1 cellular context compared by ENCODE assay signal in genomic region chr5:93578813-93579560, GRCh38.
TF ChIP-seq lines count a peak whose summit lies in the region.

No MANE protein-coding gene starts in this region.

TF ChIP-seq in GM23338, 12 proteins besides CTCF, POLR2A, EP300 and RAD21 (continued from another document):
- TF ChIP-seq, protein P1, sequence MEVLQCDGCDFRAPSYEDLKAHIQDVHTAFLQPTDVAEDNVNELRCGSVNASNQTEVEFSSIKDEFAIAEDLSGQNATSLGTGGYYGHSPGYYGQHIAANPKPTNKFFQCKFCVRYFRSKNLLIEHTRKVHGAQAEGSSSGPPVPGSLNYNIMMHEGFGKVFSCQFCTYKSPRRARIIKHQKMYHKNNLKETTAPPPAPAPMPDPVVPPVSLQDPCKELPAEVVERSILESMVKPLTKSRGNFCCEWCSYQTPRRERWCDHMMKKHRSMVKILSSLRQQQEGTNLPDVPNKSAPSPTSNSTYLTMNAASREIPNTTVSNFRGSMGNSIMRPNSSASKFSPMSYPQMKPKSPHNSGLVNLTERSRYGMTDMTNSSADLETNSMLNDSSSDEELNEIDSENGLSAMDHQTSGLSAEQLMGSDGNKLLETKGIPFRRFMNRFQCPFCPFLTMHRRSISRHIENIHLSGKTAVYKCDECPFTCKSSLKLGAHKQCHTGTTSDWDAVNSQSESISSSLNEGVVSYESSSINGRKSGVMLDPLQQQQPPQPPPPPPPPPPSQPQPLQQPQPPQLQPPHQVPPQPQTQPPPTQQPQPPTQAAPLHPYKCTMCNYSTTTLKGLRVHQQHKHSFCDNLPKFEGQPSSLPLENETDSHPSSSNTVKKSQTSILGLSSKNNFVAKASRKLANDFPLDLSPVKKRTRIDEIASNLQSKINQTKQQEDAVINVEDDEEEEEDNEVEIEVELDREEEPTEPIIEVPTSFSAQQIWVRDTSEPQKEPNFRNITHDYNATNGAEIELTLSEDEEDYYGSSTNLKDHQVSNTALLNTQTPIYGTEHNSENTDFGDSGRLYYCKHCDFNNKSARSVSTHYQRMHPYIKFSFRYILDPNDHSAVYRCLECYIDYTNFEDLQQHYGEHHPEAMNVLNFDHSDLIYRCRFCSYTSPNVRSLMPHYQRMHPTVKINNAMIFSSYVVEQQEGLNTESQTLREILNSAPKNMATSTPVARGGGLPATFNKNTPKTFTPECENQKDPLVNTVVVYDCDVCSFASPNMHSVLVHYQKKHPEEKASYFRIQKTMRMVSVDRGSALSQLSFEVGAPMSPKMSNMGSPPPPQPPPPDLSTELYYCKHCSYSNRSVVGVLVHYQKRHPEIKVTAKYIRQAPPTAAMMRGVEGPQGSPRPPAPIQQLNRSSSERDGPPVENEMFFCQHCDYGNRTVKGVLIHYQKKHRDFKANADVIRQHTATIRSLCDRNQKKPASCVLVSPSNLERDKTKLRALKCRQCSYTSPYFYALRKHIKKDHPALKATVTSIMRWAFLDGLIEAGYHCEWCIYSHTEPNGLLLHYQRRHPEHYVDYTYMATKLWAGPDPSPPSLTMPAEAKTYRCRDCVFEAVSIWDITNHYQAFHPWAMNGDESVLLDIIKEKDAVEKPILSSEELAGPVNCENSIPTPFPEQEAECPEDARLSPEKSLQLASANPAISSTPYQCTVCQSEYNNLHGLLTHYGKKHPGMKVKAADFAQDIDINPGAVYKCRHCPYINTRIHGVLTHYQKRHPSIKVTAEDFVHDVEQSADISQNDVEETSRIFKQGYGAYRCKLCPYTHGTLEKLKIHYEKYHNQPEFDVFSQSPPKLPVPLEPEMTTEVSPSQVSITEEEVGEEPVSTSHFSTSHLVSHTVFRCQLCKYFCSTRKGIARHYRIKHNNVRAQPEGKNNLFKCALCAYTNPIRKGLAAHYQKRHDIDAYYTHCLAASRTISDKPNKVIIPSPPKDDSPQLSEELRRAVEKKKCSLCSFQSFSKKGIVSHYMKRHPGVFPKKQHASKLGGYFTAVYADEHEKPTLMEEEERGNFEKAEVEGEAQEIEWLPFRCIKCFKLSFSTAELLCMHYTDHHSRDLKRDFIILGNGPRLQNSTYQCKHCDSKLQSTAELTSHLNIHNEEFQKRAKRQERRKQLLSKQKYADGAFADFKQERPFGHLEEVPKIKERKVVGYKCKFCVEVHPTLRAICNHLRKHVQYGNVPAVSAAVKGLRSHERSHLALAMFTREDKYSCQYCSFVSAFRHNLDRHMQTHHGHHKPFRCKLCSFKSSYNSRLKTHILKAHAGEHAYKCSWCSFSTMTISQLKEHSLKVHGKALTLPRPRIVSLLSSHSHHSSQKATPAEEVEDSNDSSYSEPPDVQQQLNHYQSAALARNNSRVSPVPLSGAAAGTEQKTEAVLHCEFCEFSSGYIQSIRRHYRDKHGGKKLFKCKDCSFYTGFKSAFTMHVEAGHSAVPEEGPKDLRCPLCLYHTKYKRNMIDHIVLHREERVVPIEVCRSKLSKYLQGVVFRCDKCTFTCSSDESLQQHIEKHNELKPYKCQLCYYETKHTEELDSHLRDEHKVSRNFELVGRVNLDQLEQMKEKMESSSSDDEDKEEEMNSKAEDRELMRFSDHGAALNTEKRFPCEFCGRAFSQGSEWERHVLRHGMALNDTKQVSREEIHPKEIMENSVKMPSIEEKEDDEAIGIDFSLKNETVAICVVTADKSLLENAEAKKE (CRISPR knock-in tag; IDR thresholded peaks at IDR 0.05): no peak
- TF ChIP-seq REST (IDR thresholded peaks at IDR 0.05; ENCODE audit: unreplicated experiment) (no peak), STAT1 (IDR thresholded peaks at IDR 0.05; ENCODE audit: unreplicated experiment) (no peak), EZH2 (IDR thresholded peaks at IDR 0.05; ENCODE audit: low read depth, unreplicated experiment) (peak; percentile 75), EZH2phosphoT487 (IDR thresholded peaks at IDR 0.05; ENCODE audit: unreplicated experiment) (peak; percentile 42), ZNF331 (CRISPR knock-in tag; IDR thresholded peaks at IDR 0.05; ENCODE audit: low read depth) (no peak)
